Comparison of ENCODE assay signal across 31 cellular contexts in genomic region chr1:170886460-170886859, GRCh38. TPM values are rescaled to one million over a fixed set of nuclear protein-coding genes. Genes with fewer than 3 reads are reported as not detected.
"Had no signal": no experiment of that assay in that cellular context is flagged by ENCODE, and none has a peak within 500 bp of the region (broad histone marks: within the 10 kb centered on the region; RNA-seq: fewer than 3 reads in every experiment).

No MANE protein-coding gene starts in this region.

- H3K27me3 ChIP-seq: dorsolateral prefrontal cortex, gastrocnemius medialis, right lobe of liver, upper lobe of left lung, vagina had no signal

- H3K4me1 ChIP-seq: gastrocnemius medialis, lower lobe of right lung, upper lobe of left lung, vagina had no signal

- H3K27ac ChIP-seq: coronary artery, dorsolateral prefrontal cortex, gastrocnemius medialis, lower lobe of right lung, right lobe of liver, thoracic aorta, upper lobe of left lung, vagina, VCaP had no signal

- H3K4me3 ChIP-seq: coronary artery, dorsolateral prefrontal cortex, gastrocnemius medialis, lower lobe of right lung, right lobe of liver, thoracic aorta, upper lobe of left lung, vagina had no signal

- ATAC-seq: activated naive CD4-positive, alpha-beta T cell treated with anti-CD3 and anti-CD28 coated beads, Interleukin-2, amount 50 U/mL, for 72 hours; activated T-cell treated with anti-CD3 and anti-CD28 coated beads, Interleukin-2, amount 50 U/mL, for 72 hours; effector memory CD8-positive, alpha-beta T cell; gastrocnemius medialis; left cardiac atrium; stimulated activated naive CD8-positive, alpha-beta T cell treated with anti-CD3 and anti-CD28 coated beads, Interleukin-15, Interleukin-2, amounts not matched to agents 100 U/mL and 50 U/mL, for 24 hours had no signal

- DNase-seq: activated CD4-positive, alpha-beta T cell treated with anti-CD3 and anti-CD28 coated beads for 4 hours; activated CD4-positive, alpha-beta T cell treated with anti-CD3 and anti-CD28 coated beads, Interleukin-2, amount 50 U/mL, for 4 hours; activated naive CD4-positive, alpha-beta T cell; activated T-cell treated with anti-CD3 and anti-CD28 coated beads for 4 hours; activated T-cell treated with anti-CD3 and anti-CD28 coated beads, Interleukin-2, amount 50 U/mL, for 72 hours; dorsolateral prefrontal cortex; effector memory CD8-positive, alpha-beta T cell; erythroblast; gastrocnemius medialis; glutamatergic neuron; hippocampal formation; left cardiac atrium; lower lobe of right lung; mesenchymal stem cell; right lobe of liver; stimulated activated CD4-positive, alpha-beta T cell treated with anti-CD3 and anti-CD28 coated beads, Interleukin-12 subunit alpha, Interleukin-12 subunit beta, amount 100 ng/mL, for 4 hours; stimulated activated CD4-positive, alpha-beta T cell treated with anti-CD3 and anti-CD28 coated beads, Interleukin-4, amount 100 ng/mL, for 1 hour; stimulated activated naive CD8-positive, alpha-beta T cell treated with anti-CD3 and anti-CD28 coated beads, Interleukin-15, Interleukin-2, amounts not matched to agents 100 U/mL and 50 U/mL, for 24 hours; T-helper 9 cell; upper lobe of left lung had no signal

- FAIRE-seq: bronchial epithelial cell, keratinocyte, TTC549 had no signal

- H3K36me3 ChIP-seq: gastrocnemius medialis, lower lobe of right lung, right lobe of liver, thoracic aorta, upper lobe of left lung, vagina had no signal

- H3K9me3 ChIP-seq: gastrocnemius medialis, lower lobe of right lung, right lobe of liver, thoracic aorta, upper lobe of left lung, vagina had no signal

RNA-seq across cellular contexts. Expression of gene MROH9, which starts 48.9 kb away (rescaled TPM):
- total RNA-seq: activated naive CD4-positive, alpha-beta T cell treated with anti-CD3 and anti-CD28 coated beads, Interleukin-2, amount 50 U/mL, for 72 hours; activated T-cell treated with anti-CD3 and anti-CD28 coated beads, Interleukin-2, amount 50 U/mL, for 72 hours; bronchial epithelial cell; dorsolateral prefrontal cortex; gastrocnemius medialis; left cardiac atrium; progenitor cell of endocrine pancreas; renal cortical epithelial cell; right lobe of liver; skeletal muscle tissue; thoracic aorta; vagina had no signal
